19 cellular contexts compared by ENCODE assay signal in the genomic region with DNA sequence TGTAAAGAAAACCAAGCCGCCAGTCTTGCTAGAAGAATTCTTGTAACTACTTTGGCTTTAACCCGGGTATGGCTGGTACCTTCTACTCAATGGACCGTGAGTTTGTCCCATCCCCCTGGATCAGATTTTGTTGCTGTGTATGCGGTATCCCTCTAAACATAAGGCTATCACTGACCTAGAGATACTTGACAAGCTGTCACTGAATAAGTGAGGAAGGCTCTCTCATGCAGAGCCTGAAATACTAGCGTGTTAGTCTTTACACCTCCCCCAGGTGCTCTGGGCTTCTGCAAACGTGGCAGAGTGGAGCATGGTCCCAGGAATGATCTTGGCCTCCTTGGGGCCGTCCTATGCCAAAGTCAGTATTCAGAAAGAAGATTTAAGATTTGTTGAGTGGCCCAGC. TPM values are rescaled to one million over a fixed set of nuclear protein-coding genes. Genes with fewer than 3 reads are reported as not detected.
DNase-seq lines count a peak whose midpoint lies in the region; ATAC-seq and TF ChIP-seq lines count a peak whose summit lies in the region.
"Had no signal": no experiment of that assay in that cellular context is flagged by ENCODE, and none has a peak within 500 bp of the region (broad histone marks: within the 10 kb centered on the region; RNA-seq: fewer than 3 reads in every experiment).

No MANE protein-coding gene starts in this region.

- H3K36me3 ChIP-seq in RWPE2 (ENCODE audit: low read depth) (no peaks in the 10 kb centered on the region), sigmoid colon (peaks cover 0 to 60% (median 10%) of the 10 kb centered on the region in 4 donors), upper lobe of right lung (no peaks in the 10 kb centered on the region)
- H3K36me3 ChIP-seq: BE2C, BLaER1 had no signal

- intact Hi-C loops in Right ventricle myocardium superior (cut with DNase I): no loop called here
- intact Hi-C loops in left cardiac atrium (cut with DNase I): no loop called here
- intact Hi-C loops in sigmoid colon (cut with DNase I): no loop called here
- intact Hi-C loops in upper lobe of right lung (cut with DNase I): no loop called here

- peak; percentile 61 for ATAC-seq in Right ventricle myocardium superior (ENCODE audit: poor library complexity)
- ATAC-seq in left cardiac atrium: no peak
- no peak for ATAC-seq in RWPE2 (ENCODE audit: low read depth)
- no peak for ATAC-seq in upper lobe of right lung
- ATAC-seq: CD8-positive, alpha-beta T cell had no signal

- H3K4me1 ChIP-seq in RWPE2 (ENCODE audit: insufficient read depth, poor library complexity, severe bottlenecking) (no peaks in the 10 kb centered on the region), sigmoid colon (no peaks in the 10 kb centered on the region), upper lobe of right lung (no peaks in the 10 kb centered on the region)
- H3K4me1 ChIP-seq: BE2C, Caco-2 had no signal

- TF ChIP-seq POLR2A in sigmoid colon (IDR thresholded peaks at IDR 0.05): no peak

- WGBS in sigmoid colon, 2 donors: 85 to 92% methylated on average over 7 of the region's 7 CpGs

- peak; percentile 3 for DNase-seq in Right ventricle myocardium superior
- DNase-seq in left cardiac atrium: no peak
- DNase-seq in RWPE2 (ENCODE audit: low spot score): peak; percentile 15
- DNase-seq in left kidney (ENCODE audit: low read depth, low spot score): peak; percentile 75
- peak; percentile 15 for DNase-seq in sigmoid colon
- no peak for DNase-seq in upper lobe of right lung
- DNase-seq in NCI-H128 (lab: John Stamatoyannopoulos, UW; ENCODE audit: unreplicated experiment): no peak
- DNase-seq: 8988T; ACHN; BE2C; Caco-2; Calu3; CD4-positive, alpha-beta T cell; CD8-positive, alpha-beta T cell; DMS79 treated with DMSO at 0.1 percent for 48 hours; GF-D8 had no signal

- H3K27me3 ChIP-seq in RWPE2 (ENCODE audit: insufficient read depth, poor library complexity, severe bottlenecking): no peaks in the 10 kb centered on the region
- no peaks in the 10 kb centered on the region for H3K27me3 ChIP-seq in sigmoid colon
- H3K27me3 ChIP-seq in upper lobe of right lung: no peaks in the 10 kb centered on the region
- H3K27me3 ChIP-seq: BE2C, BLaER1 had no signal

- H3K4me3 ChIP-seq in RWPE2 (ENCODE audit: severe bottlenecking): no peak overlapping the region
- no peak overlapping the region for H3K4me3 ChIP-seq in sigmoid colon
- H3K4me3 ChIP-seq in upper lobe of right lung: no peak overlapping the region
- H3K4me3 ChIP-seq: BLaER1 had no signal

- no peak for TF ChIP-seq EP300 in sigmoid colon (IDR thresholded peaks at IDR 0.05)

- no peaks in the 10 kb centered on the region for H3K9me3 ChIP-seq in RWPE2 (ENCODE audit: severe bottlenecking)
- no peaks in the 10 kb centered on the region for H3K9me3 ChIP-seq in sigmoid colon
- H3K9me3 ChIP-seq in upper lobe of right lung: no peaks in the 10 kb centered on the region
- H3K9me3 ChIP-seq: BE2C, BLaER1, Caco-2 had no signal

- TF ChIP-seq CTCF in RWPE2 (IDR thresholded peaks at IDR 0.05; ENCODE audit: poor library complexity, severe bottlenecking): no peak
- TF ChIP-seq CTCF in sigmoid colon (IDR thresholded peaks at IDR 0.05): no peak
- TF ChIP-seq CTCF in upper lobe of right lung (IDR thresholded peaks at IDR 0.05): no peak

- H3K27ac ChIP-seq in RWPE2 (ENCODE audit: poor library complexity, severe bottlenecking) (no peak overlapping the region), sigmoid colon (no peak overlapping the region), upper lobe of right lung (no peak overlapping the region)
- H3K27ac ChIP-seq: BLaER1, C4-2B had no signal

RNA-seq across cellular contexts. Expression of a gene that starts 34.5 kb away (rescaled TPM):
- 0.30 TPM for total RNA-seq in Right ventricle myocardium superior
- under 1 TPM; 0.65 to 0.91 TPM for total RNA-seq in left cardiac atrium
- 100 to 1,000 TPM in 1 of 4 donors, 10 to 100 TPM in 3; 30.8 to 108 (median 51.0) TPM for total RNA-seq in sigmoid colon
- 10 to 100 TPM in 1 of 3 donors, 1 to 10 TPM in 2; 4.2 to 16.5 (median 6.0) TPM for polyA plus RNA-seq in sigmoid colon
- total RNA-seq in upper lobe of right lung: 4.9 TPM

RNA-seq across cellular contexts. Expression of a gene that starts 45.8 kb away (rescaled TPM):
- total RNA-seq in Right ventricle myocardium superior (0.11 TPM), left cardiac atrium (under 1 TPM; 0.08 to 0.35 TPM), sigmoid colon (under 1 TPM in 3 of 4 donors, not detected in 1; 0.16 to 0.28 (median 0.27) TPM), upper lobe of right lung (1.2 TPM)
- under 1 TPM in 1 of 3 donors, not detected in 2; 0.63 TPM for polyA plus RNA-seq in sigmoid colon
- polyA plus RNA-seq: AG04450 had no signal

Comparison
In these comparisons a context has a peak if more than half of its experiments do, and no peak if none do; other contexts are left out.
1. DNase-seq: peak in Right ventricle myocardium superior (single experiment), RWPE2 (single experiment), left kidney (single experiment) and sigmoid colon (single experiment); none in left cardiac atrium (single experiment), upper lobe of right lung (single experiment) and NCI-H128 (single experiment).